15 cellular contexts compared by ENCODE assay signal in the genomic region with DNA sequence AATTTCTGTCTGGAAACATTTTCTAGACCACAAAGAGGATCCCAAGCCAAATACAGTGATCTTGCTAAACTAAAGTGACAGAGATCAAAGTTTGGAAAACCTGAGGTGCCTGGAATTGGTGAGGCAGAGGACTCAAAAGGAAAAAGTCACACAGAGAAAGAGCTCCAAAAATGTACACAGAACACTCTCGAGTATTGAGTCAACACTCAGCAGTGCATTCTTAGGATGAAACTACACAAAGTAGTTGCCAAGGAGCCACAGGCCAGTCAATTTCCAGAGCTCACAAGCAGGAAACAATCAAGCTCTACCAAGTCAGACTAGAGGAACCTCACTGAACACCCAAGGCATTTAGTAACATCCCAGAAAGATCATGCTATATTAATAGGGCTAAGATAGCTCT.
DNase-seq lines count a peak whose midpoint lies in the region; FAIRE-seq and TF ChIP-seq lines count a peak whose summit lies in the region.
"Had no signal": no experiment of that assay in that cellular context is flagged by ENCODE, and none has a peak within 500 bp of the region (broad histone marks: within the 10 kb centered on the region; RNA-seq: fewer than 3 reads in every experiment).

No MANE protein-coding gene starts in this region.

- no peak overlapping the region for H3K4me3 ChIP-seq in foreskin fibroblast (ENCODE audit: low read depth in 1 of 2, low read length in 2 of 2)
- H3K4me3 ChIP-seq: HAP-1, heart right ventricle had no signal

- H3K27me3 Mint-ChIP-seq in activated T-helper 1 cell treated with anti-CD3 and anti-CD28 coated beads, Interleukin-12 subunit alpha, Interleukin-12 subunit beta, Interleukin-2, Interleukin-4 antibody, amounts not matched to agents 30 ng/mL and 10 ng/mL and 1 ng/mL, durations not matched to agents 14 hours and 24 hours and 36 hours (ENCODE audit: insufficient read depth): no peaks in the 10 kb centered on the region
- H3K27me3 Mint-ChIP-seq: dendritic cell treated with granulocyte-macrophage colony-stimulating factor and Interleukin-4, amounts not matched to agents 40 ng/mL and 50 ng/mL, for 4 days had no signal

- intact Hi-C loops in activated T-helper 1 cell treated with anti-CD3 and anti-CD28 coated beads, Interleukin-12 subunit alpha, Interleukin-12 subunit beta, Interleukin-2, Interleukin-4 antibody, amounts not matched to agents 30 ng/mL and 10 ng/mL and 1 ng/mL, durations not matched to agents 14 hours and 24 hours and 36 hours (cut with micrococcal nuclease): loop anchor here (1.0 to 5.0 kb wide), 4 partner anchors 73 to 496 kb away; no protein-coding TSS in a partner anchor

- peaks cover 56% of the 10 kb centered on the region for H3K4me1 Mint-ChIP-seq in activated T-helper 1 cell treated with anti-CD3 and anti-CD28 coated beads, Interleukin-12 subunit alpha, Interleukin-12 subunit beta, Interleukin-2, Interleukin-4 antibody, amounts not matched to agents 30 ng/mL and 10 ng/mL and 1 ng/mL, durations not matched to agents 14 hours and 24 hours and 36 hours (ENCODE audit: low read depth)

- FAIRE-seq in frontal cortex (lab: Jason Lieb, UNC): no peak
- FAIRE-seq: D721Med had no signal

- H3K27ac Mint-ChIP-seq in activated T-helper 1 cell treated with anti-CD3 and anti-CD28 coated beads, Interleukin-12 subunit alpha, Interleukin-12 subunit beta, Interleukin-2, Interleukin-4 antibody, amounts not matched to agents 30 ng/mL and 10 ng/mL and 1 ng/mL, durations not matched to agents 14 hours and 24 hours and 36 hours: peak overlapping the region; percentile 91
- H3K27ac Mint-ChIP-seq: dendritic cell treated with granulocyte-macrophage colony-stimulating factor and Interleukin-4, amounts not matched to agents 40 ng/mL and 50 ng/mL, for 4 days had no signal

- H3K36me3 Mint-ChIP-seq in activated T-helper 1 cell treated with anti-CD3 and anti-CD28 coated beads, Interleukin-12 subunit alpha, Interleukin-12 subunit beta, Interleukin-2, Interleukin-4 antibody, amounts not matched to agents 30 ng/mL and 10 ng/mL and 1 ng/mL, durations not matched to agents 14 hours and 24 hours and 36 hours (ENCODE audit: low read depth): peaks cover 35% of the 10 kb centered on the region

- H3K4me3 Mint-ChIP-seq in activated T-helper 1 cell treated with anti-CD3 and anti-CD28 coated beads, Interleukin-12 subunit alpha, Interleukin-12 subunit beta, Interleukin-2, Interleukin-4 antibody, amounts not matched to agents 30 ng/mL and 10 ng/mL and 1 ng/mL, durations not matched to agents 14 hours and 24 hours and 36 hours: no peak overlapping the region
- H3K4me3 Mint-ChIP-seq: dendritic cell treated with granulocyte-macrophage colony-stimulating factor and Interleukin-4, amounts not matched to agents 40 ng/mL and 50 ng/mL, for 4 days had no signal

- no peak for TF ChIP-seq CTCF in foreskin fibroblast (IDR thresholded peaks at IDR 0.05; ENCODE audit: low read depth, low read length)

- DNase-seq in AG08396 (ENCODE audit: low spot score): peak; percentile 72
- peak; percentile 77 for DNase-seq in GM03348 (ENCODE audit: low spot score)
- DNase-seq in activated T-helper 1 cell treated with anti-CD3 and anti-CD28 coated beads, Interleukin-12 subunit alpha, Interleukin-12 subunit beta, Interleukin-2, Interleukin-4 antibody, amounts not matched to agents 30 ng/mL and 10 ng/mL and 1 ng/mL, durations not matched to agents 14 hours and 24 hours and 36 hours (ENCODE audit: low spot score): peak; percentile 15
- DNase-seq in foreskin fibroblast: peak; percentile 61 to 72
- no peak for DNase-seq in NCI-H1092 (lab: John Stamatoyannopoulos, UW)
- DNase-seq in frontal cortex (ENCODE audit: low spot score in 2 of 2): no peak
- no peak for DNase-seq in NCI-H146 (lab: John Stamatoyannopoulos, UW)
- DNase-seq in activated effector memory CD4-positive, alpha-beta T cell treated with Interleukin-2 at 50 U/mL for 16 hours: no peak
- DNase-seq: heart right ventricle, left ventricle myocardium superior, NCI-H345, nucleus accumbens had no signal

- no peaks in the 10 kb centered on the region for H3K9me3 Mint-ChIP-seq in activated T-helper 1 cell treated with anti-CD3 and anti-CD28 coated beads, Interleukin-12 subunit alpha, Interleukin-12 subunit beta, Interleukin-2, Interleukin-4 antibody, amounts not matched to agents 30 ng/mL and 10 ng/mL and 1 ng/mL, durations not matched to agents 14 hours and 24 hours and 36 hours
- H3K9me3 Mint-ChIP-seq: dendritic cell treated with granulocyte-macrophage colony-stimulating factor and Interleukin-4, amounts not matched to agents 40 ng/mL and 50 ng/mL, for 4 days had no signal

Comparison
In these comparisons a context has a peak if more than half of its experiments do, and no peak if none do; other contexts are left out.
1. DNase-seq: peak in AG08396 (single experiment), GM03348 (single experiment), activated T-helper 1 cell treated with anti-CD3 and anti-CD28 coated beads, Interleukin-12 subunit alpha, Interleukin-12 subunit beta, Interleukin-2, Interleukin-4 antibody, amounts not matched to agents 30 ng/mL and 10 ng/mL and 1 ng/mL, durations not matched to agents 14 hours and 24 hours and 36 hours (single experiment) and foreskin fibroblast (2 of 2); none in NCI-H1092 (single experiment), frontal cortex (0 of 2), NCI-H146 (single experiment) and activated effector memory CD4-positive, alpha-beta T cell treated with Interleukin-2 at 50 U/mL for 16 hours (single experiment).